2 cellular contexts compared by ENCODE assay signal in genomic region chr19:9819590-9819898, GRCh38.
TF ChIP-seq lines count a peak whose summit lies in the region.

No MANE protein-coding gene starts in this region.

TF ChIP-seq in K562, 482 proteins besides CTCF, POLR2A, EP300 and RAD21 (continues in another document):
- TF ChIP-seq, protein P1, sequence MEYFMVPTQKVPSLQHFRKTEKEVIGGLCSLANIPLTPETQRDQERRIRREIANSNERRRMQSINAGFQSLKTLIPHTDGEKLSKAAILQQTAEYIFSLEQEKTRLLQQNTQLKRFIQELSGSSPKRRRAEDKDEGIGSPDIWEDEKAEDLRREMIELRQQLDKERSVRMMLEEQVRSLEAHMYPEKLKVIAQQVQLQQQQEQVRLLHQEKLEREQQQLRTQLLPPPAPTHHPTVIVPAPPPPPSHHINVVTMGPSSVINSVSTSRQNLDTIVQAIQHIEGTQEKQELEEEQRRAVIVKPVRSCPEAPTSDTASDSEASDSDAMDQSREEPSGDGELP (CRISPR knock-in tag; IDR thresholded peaks at IDR 0.05; ENCODE audit: borderline replicate concordance), result 0 out of 2 replicates have a peak, but pooled peaks have one; percentile 13
- TF ChIP-seq FIP1L1 (IDR thresholded peaks at IDR 0.05; ENCODE audit: low read depth, low read length, poor library complexity, severe bottlenecking) (no peak), HMGN3 (IDR thresholded peaks at IDR 0.05; ENCODE audit: borderline replicate concordance, extremely low read depth, insufficient read length, low read depth, low read length) (peak; percentile 43), CCAR2 (IDR thresholded peaks at IDR 0.05; ENCODE audit: low read depth, low read length) (no peak), POLR2AphosphoS5 (IDR thresholded peaks at IDR 0.05; ENCODE audit: control insufficient read depth, insufficient read depth, low read depth, low read length) (no peak), SNIP1 (IDR thresholded peaks at IDR 0.05; ENCODE audit: low read depth) (no peak), ZBTB1 (CRISPR knock-in tag; IDR thresholded peaks at IDR 0.05; ENCODE audit: borderline replicate concordance, low read depth) (no peak), ZNF77 (CRISPR knock-in tag; IDR thresholded peaks at IDR 0.05) (no peak), ZNF561 (CRISPR knock-in tag; conservative IDR thresholded peaks at IDR 0.05) (no peak), CC2D1A (IDR thresholded peaks at IDR 0.05) (no peak), MYC (IDR thresholded peaks at IDR 0.05; ENCODE audit: low read depth, low read length) (peak; percentile 44; the same call in 1 of the 2 replicates), MYC (CRISPR knock-in tag; IDR thresholded peaks at IDR 0.05; ENCODE audit: borderline replicate concordance, low read depth) (no peak), VEZF1 (CRISPR knock-in tag; IDR thresholded peaks at IDR 0.05) (peak; percentile 88), IRF9 (tag; IDR thresholded peaks at IDR 0.05) (no peak), CREM (IDR thresholded peaks at IDR 0.05; ENCODE audit: low read depth) (peak; percentile 69), CBFA2T3 (IDR thresholded peaks at IDR 0.05) (no peak), CTBP1 (IDR thresholded peaks at IDR 0.05; ENCODE audit: borderline replicate concordance) (peak; percentile 93), FOXP1 (CRISPR knock-in tag; IDR thresholded peaks at IDR 0.05) (no peak), ZNF239 (CRISPR knock-in tag; IDR thresholded peaks at IDR 0.05) (no peak), CBX3 (IDR thresholded peaks at IDR 0.05; ENCODE audit: borderline replicate concordance in 1 of 2, low read length in 2 of 2) (peak in 1 of 2 experiments; percentile 42; a peak in 1 of 3 replicates), E2F4 (CRISPR knock-in tag; IDR thresholded peaks at IDR 0.05; ENCODE audit: low read depth) (no peak), CEBPG (CRISPR knock-in tag; IDR thresholded peaks at IDR 0.05) (no peak), CEBPG (tag; conservative IDR thresholded peaks at IDR 0.05 in 1 of 2, IDR thresholded peaks at IDR 0.05 in 1 of 2) (no peak), CREB3L1 (IDR thresholded peaks at IDR 0.05; ENCODE audit: borderline replicate concordance, low read depth) (no peak), PTRF (tag; IDR thresholded peaks at IDR 0.05) (no peak), EGR1 (conservative IDR thresholded peaks at IDR 0.05) (0 out of 2 replicates have a peak, but pooled peaks have one; percentile 9), MIER1 (IDR thresholded peaks at IDR 0.05; ENCODE audit: low read depth) (no peak), CXXC5 (CRISPR knock-in tag; IDR thresholded peaks at IDR 0.05) (peak; percentile 67), BACH1 (tag; IDR thresholded peaks at IDR 0.05) (no peak), FOXO4 (CRISPR knock-in tag; IDR thresholded peaks at IDR 0.05) (no peak)

TF ChIP-seq in HEK293T, 16 proteins besides CTCF, POLR2A, EP300 and RAD21:
- TF ChIP-seq SP1 (IDR thresholded peaks at IDR 0.05), result no peak
- no peak for TF ChIP-seq TARDBP (IDR thresholded peaks at IDR 0.05)
- no peak for TF ChIP-seq BHLHE40 (IDR thresholded peaks at IDR 0.05; ENCODE audit: borderline replicate concordance)
- TF ChIP-seq ZNF384 (IDR thresholded peaks at IDR 0.05), result no peak
- TF ChIP-seq L3MBTL2 (conservative IDR thresholded peaks at IDR 0.05), result no peak
- TF ChIP-seq FOXA1 (IDR thresholded peaks at IDR 0.05), result no peak
- no peak for TF ChIP-seq FOXK2 (IDR thresholded peaks at IDR 0.05)
- no peak for TF ChIP-seq SUZ12 (IDR thresholded peaks at IDR 0.05)
